ENCODE assay signal across 1 cellular context in the genomic region with DNA sequence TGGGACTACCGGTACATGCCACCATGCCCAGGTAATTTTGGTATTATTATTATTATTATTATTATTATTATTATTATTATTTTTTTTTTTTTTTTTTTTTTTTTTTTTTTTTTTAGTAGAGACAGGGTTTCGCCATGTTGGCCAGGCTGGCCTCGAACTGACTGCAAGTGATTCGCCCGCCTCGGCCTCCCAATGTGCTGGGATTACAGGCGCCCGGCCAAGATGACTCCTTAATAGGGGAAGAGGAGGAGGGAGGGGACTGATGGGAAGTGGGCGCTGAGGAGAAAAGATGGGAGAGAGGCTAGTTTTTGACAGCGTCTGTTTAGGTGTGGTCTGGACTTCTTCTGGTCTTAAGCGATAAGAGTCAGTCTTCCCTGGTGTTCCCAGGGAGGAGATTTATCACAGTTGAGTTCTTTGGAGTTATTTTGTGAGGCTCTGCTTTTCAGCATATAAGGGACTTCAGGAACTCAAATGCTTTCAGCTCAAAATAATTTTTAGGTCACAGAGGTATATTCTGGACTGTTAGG.
TF ChIP-seq lines count a peak whose summit lies in the region.

No MANE protein-coding gene starts in this region.

TF ChIP-seq in K562, 482 proteins besides CTCF, POLR2A, EP300 and RAD21 (continues in another document):
- TF ChIP-seq CHD4 (IDR thresholded peaks at IDR 0.05; ENCODE audit: insufficient read depth, insufficient replicate concordance, low read depth, low read length, poor library complexity, severe bottlenecking) (no peak), SMARCE1 (IDR thresholded peaks at IDR 0.05) (0 out of 2 replicates have a peak, but pooled peaks have one; percentile 30), CBX2 (IDR thresholded peaks at IDR 0.05; ENCODE audit: insufficient read depth, low read length, poor library complexity, severe bottlenecking) (no peak), NFIC (IDR thresholded peaks at IDR 0.05) (0 out of 2 replicates have a peak, but pooled peaks have one; percentile 11), TCF3 (CRISPR knock-in tag; IDR thresholded peaks at IDR 0.05) (peak; percentile 66), TAF1 (IDR thresholded peaks at IDR 0.05; ENCODE audit: control insufficient read depth, extremely low read depth, insufficient read depth, low read length, severe bottlenecking) (no peak), ZNF586 (CRISPR knock-in tag; conservative IDR thresholded peaks at IDR 0.05) (no peak), CBFA2T3 (IDR thresholded peaks at IDR 0.05) (peak; percentile 64), HNRNPUL1 (IDR thresholded peaks at IDR 0.05; ENCODE audit: low read length) (no peak), NCOR1 (IDR thresholded peaks at IDR 0.05) (peak; percentile 38; the same call in 1 of the 2 replicates), TAL1 (IDR thresholded peaks at IDR 0.05) (peak; percentile 62), FOS (IDR thresholded peaks at IDR 0.05; ENCODE audit: extremely low read depth, insufficient read length) (no peak), RBM25 (IDR thresholded peaks at IDR 0.05; ENCODE audit: low read depth, low read length, severe bottlenecking) (no peak), JUND (IDR thresholded peaks at IDR 0.05; ENCODE audit: borderline replicate concordance, low read depth, low read length) (no peak), JUND (tag; IDR thresholded peaks at IDR 0.05; ENCODE audit: borderline replicate concordance, low read depth, low read length) (no peak), HCFC1 (IDR thresholded peaks at IDR 0.05; ENCODE audit: low read depth, low read length) (no peak), RCOR1 (IDR thresholded peaks at IDR 0.05; ENCODE audit: borderline replicate concordance in 1 of 2, low read depth in 2 of 2, low read length in 2 of 2) (peak in 1 of 2 experiments; percentile 43; a peak in 1 of 4 replicates), CHCHD3 (CRISPR knock-in tag; IDR thresholded peaks at IDR 0.05) (no peak), DPF2 (IDR thresholded peaks at IDR 0.05) (0 out of 2 replicates have a peak, but pooled peaks have one; percentile 17), CBFA2T2 (conservative IDR thresholded peaks at IDR 0.05) (peak; percentile 21; the same call in 1 of the 2 replicates), ARID1B (IDR thresholded peaks at IDR 0.05) (peak; percentile 74), CHD2 (IDR thresholded peaks at IDR 0.05; ENCODE audit: low read depth, low read length) (no peak), NR4A1 (CRISPR knock-in tag; IDR thresholded peaks at IDR 0.05) (no peak), NR4A1 (tag; IDR thresholded peaks at IDR 0.05) (no peak), MYC (IDR thresholded peaks at IDR 0.05; ENCODE audit: low read depth, low read length) (no peak), MYC (CRISPR knock-in tag; IDR thresholded peaks at IDR 0.05; ENCODE audit: borderline replicate concordance, low read depth) (no peak), SOX6 (IDR thresholded peaks at IDR 0.05) (no peak), MTA2 (IDR thresholded peaks at IDR 0.05; ENCODE audit: low read depth) (0 out of 2 replicates have a peak, but pooled peaks have one; percentile 29), RUNX1 (IDR thresholded peaks at IDR 0.05; ENCODE audit: low read depth) (no peak), CREBBP (IDR thresholded peaks at IDR 0.05; ENCODE audit: low read depth, low read length) (no peak), RFX1 (IDR thresholded peaks at IDR 0.05) (no peak), CTBP1 (IDR thresholded peaks at IDR 0.05; ENCODE audit: borderline replicate concordance) (peak; percentile 49; the same call in 1 of the 2 replicates), U2AF1 (optimal IDR thresholded peaks at IDR 0.05; ENCODE audit: low read depth, low read length) (no peak), GTF2E2 (tag; IDR thresholded peaks at IDR 0.05) (no peak), MEIS2 (IDR thresholded peaks at IDR 0.05; ENCODE audit: partially characterized antibody) (peak; percentile 25), SRF (CRISPR knock-in tag; IDR thresholded peaks at IDR 0.05) (peak in 1 of 2 experiments; percentile 50; a peak in 1 of 4 replicates), U2AF2 (optimal IDR thresholded peaks at IDR 0.05; ENCODE audit: low read depth, low read length) (no peak), DMBX1 (CRISPR knock-in tag; IDR thresholded peaks at IDR 0.05; ENCODE audit: borderline replicate concordance) (no peak), ZNF561 (CRISPR knock-in tag; conservative IDR thresholded peaks at IDR 0.05) (no peak)
- TF ChIP-seq, protein P1, sequence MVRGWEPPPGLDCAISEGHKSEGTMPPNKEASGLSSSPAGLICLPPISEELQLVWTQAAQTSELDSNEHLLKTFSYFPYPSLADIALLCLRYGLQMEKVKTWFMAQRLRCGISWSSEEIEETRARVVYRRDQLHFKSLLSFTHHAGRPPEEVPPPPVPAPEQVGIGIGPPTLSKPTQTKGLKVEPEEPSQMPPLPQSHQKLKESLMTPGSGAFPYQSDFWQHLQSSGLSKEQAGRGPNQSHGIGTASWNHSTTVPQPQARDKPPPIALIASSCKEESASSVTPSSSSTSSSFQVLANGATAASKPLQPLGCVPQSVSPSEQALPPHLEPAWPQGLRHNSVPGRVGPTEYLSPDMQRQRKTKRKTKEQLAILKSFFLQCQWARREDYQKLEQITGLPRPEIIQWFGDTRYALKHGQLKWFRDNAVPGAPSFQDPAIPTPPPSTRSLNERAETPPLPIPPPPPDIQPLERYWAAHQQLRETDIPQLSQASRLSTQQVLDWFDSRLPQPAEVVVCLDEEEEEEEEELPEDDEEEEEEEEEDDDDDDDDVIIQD (CRISPR knock-in tag; IDR thresholded peaks at IDR 0.05): no peak
- TF ChIP-seq, protein P2, sequence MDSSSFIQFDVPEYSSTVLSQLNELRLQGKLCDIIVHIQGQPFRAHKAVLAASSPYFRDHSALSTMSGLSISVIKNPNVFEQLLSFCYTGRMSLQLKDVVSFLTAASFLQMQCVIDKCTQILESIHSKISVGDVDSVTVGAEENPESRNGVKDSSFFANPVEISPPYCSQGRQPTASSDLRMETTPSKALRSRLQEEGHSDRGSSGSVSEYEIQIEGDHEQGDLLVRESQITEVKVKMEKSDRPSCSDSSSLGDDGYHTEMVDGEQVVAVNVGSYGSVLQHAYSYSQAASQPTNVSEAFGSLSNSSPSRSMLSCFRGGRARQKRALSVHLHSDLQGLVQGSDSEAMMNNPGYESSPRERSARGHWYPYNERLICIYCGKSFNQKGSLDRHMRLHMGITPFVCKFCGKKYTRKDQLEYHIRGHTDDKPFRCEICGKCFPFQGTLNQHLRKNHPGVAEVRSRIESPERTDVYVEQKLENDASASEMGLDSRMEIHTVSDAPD (CRISPR knock-in tag; IDR thresholded peaks at IDR 0.05): no peak
- TF ChIP-seq, protein P3, sequence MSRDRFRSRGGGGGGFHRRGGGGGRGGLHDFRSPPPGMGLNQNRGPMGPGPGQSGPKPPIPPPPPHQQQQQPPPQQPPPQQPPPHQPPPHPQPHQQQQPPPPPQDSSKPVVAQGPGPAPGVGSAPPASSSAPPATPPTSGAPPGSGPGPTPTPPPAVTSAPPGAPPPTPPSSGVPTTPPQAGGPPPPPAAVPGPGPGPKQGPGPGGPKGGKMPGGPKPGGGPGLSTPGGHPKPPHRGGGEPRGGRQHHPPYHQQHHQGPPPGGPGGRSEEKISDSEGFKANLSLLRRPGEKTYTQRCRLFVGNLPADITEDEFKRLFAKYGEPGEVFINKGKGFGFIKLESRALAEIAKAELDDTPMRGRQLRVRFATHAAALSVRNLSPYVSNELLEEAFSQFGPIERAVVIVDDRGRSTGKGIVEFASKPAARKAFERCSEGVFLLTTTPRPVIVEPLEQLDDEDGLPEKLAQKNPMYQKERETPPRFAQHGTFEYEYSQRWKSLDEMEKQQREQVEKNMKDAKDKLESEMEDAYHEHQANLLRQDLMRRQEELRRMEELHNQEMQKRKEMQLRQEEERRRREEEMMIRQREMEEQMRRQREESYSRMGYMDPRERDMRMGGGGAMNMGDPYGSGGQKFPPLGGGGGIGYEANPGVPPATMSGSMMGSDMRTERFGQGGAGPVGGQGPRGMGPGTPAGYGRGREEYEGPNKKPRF (IDR thresholded peaks at IDR 0.05; ENCODE audit: low read depth, low read length): no peak
- TF ChIP-seq, protein P4, sequence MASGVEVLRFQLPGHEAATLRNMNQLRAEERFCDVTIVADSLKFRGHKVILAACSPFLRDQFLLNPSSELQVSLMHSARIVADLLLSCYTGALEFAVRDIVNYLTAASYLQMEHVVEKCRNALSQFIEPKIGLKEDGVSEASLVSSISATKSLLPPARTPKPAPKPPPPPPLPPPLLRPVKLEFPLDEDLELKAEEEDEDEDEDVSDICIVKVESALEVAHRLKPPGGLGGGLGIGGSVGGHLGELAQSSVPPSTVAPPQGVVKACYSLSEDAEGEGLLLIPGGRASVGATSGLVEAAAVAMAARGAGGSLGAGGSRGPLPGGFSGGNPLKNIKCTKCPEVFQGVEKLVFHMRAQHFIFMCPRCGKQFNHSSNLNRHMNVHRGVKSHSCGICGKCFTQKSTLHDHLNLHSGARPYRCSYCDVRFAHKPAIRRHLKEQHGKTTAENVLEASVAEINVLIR (CRISPR knock-in tag; IDR thresholded peaks at IDR 0.05): no peak
- TF ChIP-seq, protein P5, sequence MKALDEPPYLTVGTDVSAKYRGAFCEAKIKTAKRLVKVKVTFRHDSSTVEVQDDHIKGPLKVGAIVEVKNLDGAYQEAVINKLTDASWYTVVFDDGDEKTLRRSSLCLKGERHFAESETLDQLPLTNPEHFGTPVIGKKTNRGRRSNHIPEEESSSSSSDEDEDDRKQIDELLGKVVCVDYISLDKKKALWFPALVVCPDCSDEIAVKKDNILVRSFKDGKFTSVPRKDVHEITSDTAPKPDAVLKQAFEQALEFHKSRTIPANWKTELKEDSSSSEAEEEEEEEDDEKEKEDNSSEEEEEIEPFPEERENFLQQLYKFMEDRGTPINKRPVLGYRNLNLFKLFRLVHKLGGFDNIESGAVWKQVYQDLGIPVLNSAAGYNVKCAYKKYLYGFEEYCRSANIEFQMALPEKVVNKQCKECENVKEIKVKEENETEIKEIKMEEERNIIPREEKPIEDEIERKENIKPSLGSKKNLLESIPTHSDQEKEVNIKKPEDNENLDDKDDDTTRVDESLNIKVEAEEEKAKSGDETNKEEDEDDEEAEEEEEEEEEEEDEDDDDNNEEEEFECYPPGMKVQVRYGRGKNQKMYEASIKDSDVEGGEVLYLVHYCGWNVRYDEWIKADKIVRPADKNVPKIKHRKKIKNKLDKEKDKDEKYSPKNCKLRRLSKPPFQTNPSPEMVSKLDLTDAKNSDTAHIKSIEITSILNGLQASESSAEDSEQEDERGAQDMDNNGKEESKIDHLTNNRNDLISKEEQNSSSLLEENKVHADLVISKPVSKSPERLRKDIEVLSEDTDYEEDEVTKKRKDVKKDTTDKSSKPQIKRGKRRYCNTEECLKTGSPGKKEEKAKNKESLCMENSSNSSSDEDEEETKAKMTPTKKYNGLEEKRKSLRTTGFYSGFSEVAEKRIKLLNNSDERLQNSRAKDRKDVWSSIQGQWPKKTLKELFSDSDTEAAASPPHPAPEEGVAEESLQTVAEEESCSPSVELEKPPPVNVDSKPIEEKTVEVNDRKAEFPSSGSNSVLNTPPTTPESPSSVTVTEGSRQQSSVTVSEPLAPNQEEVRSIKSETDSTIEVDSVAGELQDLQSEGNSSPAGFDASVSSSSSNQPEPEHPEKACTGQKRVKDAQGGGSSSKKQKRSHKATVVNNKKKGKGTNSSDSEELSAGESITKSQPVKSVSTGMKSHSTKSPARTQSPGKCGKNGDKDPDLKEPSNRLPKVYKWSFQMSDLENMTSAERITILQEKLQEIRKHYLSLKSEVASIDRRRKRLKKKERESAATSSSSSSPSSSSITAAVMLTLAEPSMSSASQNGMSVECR (CRISPR knock-in tag; IDR thresholded peaks at IDR 0.05): no peak
- TF ChIP-seq, protein P6, sequence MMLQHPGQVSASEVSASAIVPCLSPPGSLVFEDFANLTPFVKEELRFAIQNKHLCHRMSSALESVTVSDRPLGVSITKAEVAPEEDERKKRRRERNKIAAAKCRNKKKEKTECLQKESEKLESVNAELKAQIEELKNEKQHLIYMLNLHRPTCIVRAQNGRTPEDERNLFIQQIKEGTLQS (IDR thresholded peaks at IDR 0.05): no peak
- TF ChIP-seq, protein P6 (CRISPR knock-in tag; conservative IDR thresholded peaks at IDR 0.05): no peak
- TF ChIP-seq, protein P7, sequence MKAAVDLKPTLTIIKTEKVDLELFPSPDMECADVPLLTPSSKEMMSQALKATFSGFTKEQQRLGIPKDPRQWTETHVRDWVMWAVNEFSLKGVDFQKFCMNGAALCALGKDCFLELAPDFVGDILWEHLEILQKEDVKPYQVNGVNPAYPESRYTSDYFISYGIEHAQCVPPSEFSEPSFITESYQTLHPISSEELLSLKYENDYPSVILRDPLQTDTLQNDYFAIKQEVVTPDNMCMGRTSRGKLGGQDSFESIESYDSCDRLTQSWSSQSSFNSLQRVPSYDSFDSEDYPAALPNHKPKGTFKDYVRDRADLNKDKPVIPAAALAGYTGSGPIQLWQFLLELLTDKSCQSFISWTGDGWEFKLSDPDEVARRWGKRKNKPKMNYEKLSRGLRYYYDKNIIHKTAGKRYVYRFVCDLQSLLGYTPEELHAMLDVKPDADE (conservative IDR thresholded peaks at IDR 0.05; ENCODE audit: control insufficient read depth, low read depth, low read length): no peak
- TF ChIP-seq, protein P8, sequence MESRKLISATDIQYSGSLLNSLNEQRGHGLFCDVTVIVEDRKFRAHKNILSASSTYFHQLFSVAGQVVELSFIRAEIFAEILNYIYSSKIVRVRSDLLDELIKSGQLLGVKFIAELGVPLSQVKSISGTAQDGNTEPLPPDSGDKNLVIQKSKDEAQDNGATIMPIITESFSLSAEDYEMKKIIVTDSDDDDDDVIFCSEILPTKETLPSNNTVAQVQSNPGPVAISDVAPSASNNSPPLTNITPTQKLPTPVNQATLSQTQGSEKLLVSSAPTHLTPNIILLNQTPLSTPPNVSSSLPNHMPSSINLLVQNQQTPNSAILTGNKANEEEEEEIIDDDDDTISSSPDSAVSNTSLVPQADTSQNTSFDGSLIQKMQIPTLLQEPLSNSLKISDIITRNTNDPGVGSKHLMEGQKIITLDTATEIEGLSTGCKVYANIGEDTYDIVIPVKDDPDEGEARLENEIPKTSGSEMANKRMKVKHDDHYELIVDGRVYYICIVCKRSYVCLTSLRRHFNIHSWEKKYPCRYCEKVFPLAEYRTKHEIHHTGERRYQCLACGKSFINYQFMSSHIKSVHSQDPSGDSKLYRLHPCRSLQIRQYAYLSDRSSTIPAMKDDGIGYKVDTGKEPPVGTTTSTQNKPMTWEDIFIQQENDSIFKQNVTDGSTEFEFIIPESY (CRISPR knock-in tag; IDR thresholded peaks at IDR 0.05): no peak
- TF ChIP-seq, protein P9, sequence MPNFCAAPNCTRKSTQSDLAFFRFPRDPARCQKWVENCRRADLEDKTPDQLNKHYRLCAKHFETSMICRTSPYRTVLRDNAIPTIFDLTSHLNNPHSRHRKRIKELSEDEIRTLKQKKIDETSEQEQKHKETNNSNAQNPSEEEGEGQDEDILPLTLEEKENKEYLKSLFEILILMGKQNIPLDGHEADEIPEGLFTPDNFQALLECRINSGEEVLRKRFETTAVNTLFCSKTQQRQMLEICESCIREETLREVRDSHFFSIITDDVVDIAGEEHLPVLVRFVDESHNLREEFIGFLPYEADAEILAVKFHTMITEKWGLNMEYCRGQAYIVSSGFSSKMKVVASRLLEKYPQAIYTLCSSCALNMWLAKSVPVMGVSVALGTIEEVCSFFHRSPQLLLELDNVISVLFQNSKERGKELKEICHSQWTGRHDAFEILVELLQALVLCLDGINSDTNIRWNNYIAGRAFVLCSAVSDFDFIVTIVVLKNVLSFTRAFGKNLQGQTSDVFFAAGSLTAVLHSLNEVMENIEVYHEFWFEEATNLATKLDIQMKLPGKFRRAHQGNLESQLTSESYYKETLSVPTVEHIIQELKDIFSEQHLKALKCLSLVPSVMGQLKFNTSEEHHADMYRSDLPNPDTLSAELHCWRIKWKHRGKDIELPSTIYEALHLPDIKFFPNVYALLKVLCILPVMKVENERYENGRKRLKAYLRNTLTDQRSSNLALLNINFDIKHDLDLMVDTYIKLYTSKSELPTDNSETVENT (CRISPR knock-in tag; IDR thresholded peaks at IDR 0.05): no peak
